Comparison of ENCODE assay signal across 13 cellular contexts in genomic region chr5:110045153-110045552, GRCh38.
DNase-seq lines count a peak whose midpoint lies in the region; TF ChIP-seq lines count a peak whose summit lies in the region.
"Had no signal": no experiment of that assay in that cellular context is flagged by ENCODE, and none has a peak within 500 bp of the region (broad histone marks: within the 10 kb centered on the region; RNA-seq: fewer than 3 reads in every experiment).

No MANE protein-coding gene starts in this region.

- WGBS in adrenal gland, 4 donors: 27 to 53% (median 41%) methylated on average over 1 of the region's 1 CpG

- POLR2A ChIA-PET in A673 (lab: Charles Lee; ENCODE audit: low non-redundant PET): no interaction called here

- no peaks in the 10 kb centered on the region for H3K36me3 ChIP-seq in A673 (ENCODE audit: insufficient read depth, low read length, poor library complexity, severe bottlenecking)
- no peaks in the 10 kb centered on the region for H3K36me3 ChIP-seq in adrenal gland (replicated peaks in 1 of 2)
- no peaks in the 10 kb centered on the region for H3K36me3 ChIP-seq in effector memory CD4-positive, alpha-beta T cell (ENCODE audit: control insufficient read depth, insufficient read depth, low read length)

- TF ChIP-seq POLR2A in adrenal gland (IDR thresholded peaks at IDR 0.05): no peak

- peaks cover 6% of the 10 kb centered on the region for H3K4me1 ChIP-seq in A673 (ENCODE audit: insufficient read depth, low read length, poor library complexity, severe bottlenecking)
- H3K4me1 ChIP-seq in adrenal gland (replicated peaks in 1 of 2): no peaks in the 10 kb centered on the region
- H3K4me1 ChIP-seq in effector memory CD4-positive, alpha-beta T cell (ENCODE audit: control insufficient read depth, insufficient read depth, low read length, poor library complexity, severe bottlenecking): no peaks in the 10 kb centered on the region

- H3K27ac ChIP-seq in A673 (ENCODE audit: low read depth, low read length, poor library complexity, severe bottlenecking): no peak overlapping the region
- H3K27ac ChIP-seq in adrenal gland: no peak overlapping the region
- H3K27ac ChIP-seq in effector memory CD4-positive, alpha-beta T cell (ENCODE audit: insufficient read depth, low read length, poor library complexity, severe bottlenecking): no peak overlapping the region

- peak; percentile 29 for DNase-seq in A673 (ENCODE audit: low spot score)
- peak; percentile 6 for DNase-seq in HCEC 1CT
- no peak for DNase-seq in adrenal gland
- peak; percentile 13 for DNase-seq in fibroblast of the aortic adventitia (ENCODE audit: low read depth)
- no peak for DNase-seq in NCI-H446 treated with DMSO at 0.1 percent for 48 hours (lab: John Stamatoyannopoulos, UW)
- DNase-seq in SW480 (ENCODE audit: low spot score): no peak
- DNase-seq in NCI-H2171 (lab: John Stamatoyannopoulos, UW): no peak
- no peak for DNase-seq in effector memory CD4-positive, alpha-beta T cell
- DNase-seq: activated CD4-positive, alpha-beta T cell treated with anti-CD3 and anti-CD28 coated beads for 48 hours; activated T-cell treated with anti-CD3 and anti-CD28 coated beads, Interleukin-2, amount 50 U/mL, for 48 hours; kidney glomerular epithelial cell; NCI-H1092; NCI-H2227 treated with DMSO at 0.1 percent for 48 hours had no signal

- H3K9me3 ChIP-seq in A673 (ENCODE audit: low read depth, low read length, poor library complexity, severe bottlenecking) (peaks cover 6% of the 10 kb centered on the region), adrenal gland (replicated peaks in 1 of 3) (no peaks in the 10 kb centered on the region)
- H3K9me3 ChIP-seq in effector memory CD4-positive, alpha-beta T cell (ENCODE audit: control insufficient read depth, low read length): no peaks in the 10 kb centered on the region

- TF ChIP-seq CTCF in A673 (conservative IDR thresholded peaks at IDR 0.05; ENCODE audit: low read depth, low read length) (peak; percentile 39), adrenal gland (IDR thresholded peaks at IDR 0.05) (peak in 5 of 6 experiments; percentile 10 to 37 (median 25)), fibroblast of the aortic adventitia (IDR thresholded peaks at IDR 0.05; ENCODE audit: insufficient read depth, low read length) (peak; percentile 13)

- no TSS peak for BruUV-seq in A673 (replicated peaks; lab: Mats Ljungman, UMichigan)

- intact Hi-C loops in A673 (cut with micrococcal nuclease; ENCODE audit: unreplicated experiment) (loop anchor here (10.0 kb wide), 1 partner anchor 580 kb away; no protein-coding TSS in a partner anchor), adrenal gland (cut with DNase I) (no loop called here)

- H3K27me3 ChIP-seq in A673 (replicated peaks; ENCODE audit: insufficient read depth, low read depth, low read length, poor library complexity) (no peaks in the 10 kb centered on the region), adrenal gland (no peaks in the 10 kb centered on the region)
- no peaks in the 10 kb centered on the region for H3K27me3 ChIP-seq in effector memory CD4-positive, alpha-beta T cell (replicated peaks; ENCODE audit: control insufficient read depth, insufficient read depth, low read length, poor library complexity, severe bottlenecking)

- CTCF ChIA-PET in A673 (lab: Charles Lee): interaction anchor here (0.5 kb wide), 1 partner anchor 504 kb away, joined by 5 read pairs; no protein-coding TSS in a partner anchor

- no peak overlapping the region for H3K4me3 ChIP-seq in A673 (ENCODE audit: low read depth, low read length, poor library complexity, severe bottlenecking)
- no peak overlapping the region for H3K4me3 ChIP-seq in adrenal gland
- H3K4me3 ChIP-seq in fibroblast of the aortic adventitia (ENCODE audit: low read depth, low read length): no peak overlapping the region
- H3K4me3 ChIP-seq in effector memory CD4-positive, alpha-beta T cell (ENCODE audit: insufficient read depth, low read depth, low read length, poor library complexity, severe bottlenecking): no peak overlapping the region

Comparison
In these comparisons a context has a peak if more than half of its experiments do, and no peak if none do; other contexts are left out.
1. DNase-seq: peak in A673 (single experiment), HCEC 1CT (single experiment) and fibroblast of the aortic adventitia (single experiment); none in adrenal gland (0 of 7), NCI-H446 treated with DMSO at 0.1 percent for 48 hours (single experiment), SW480 (single experiment), NCI-H2171 (single experiment) and effector memory CD4-positive, alpha-beta T cell (0 of 3).
2. Peak in every context shown above with its lines, with median percentiles within 50 percentile points of each other: CTCF ChIP-seq.